11 cellular contexts compared by ENCODE assay signal in genomic region chr14:27484633-27485032, GRCh38.
"Had no signal": no experiment of that assay in that cellular context is flagged by ENCODE, and none has a peak within 500 bp of the region (broad histone marks: within the 10 kb centered on the region; RNA-seq: fewer than 3 reads in every experiment).

No MANE protein-coding gene starts in this region.

- H3K9ac ChIP-seq: GM23248 had no signal

- H3K27ac Mint-ChIP-seq: GM23338, H9, HFFc6 had no signal

- ATAC-seq: GM23338, HCT116 had no signal

- H3K4me3 Mint-ChIP-seq: GM23338, H9, HFFc6 had no signal

- H3K4me3 ChIP-seq: GM23248, GM23338, HAP-1 had no signal

- H2AFZ ChIP-seq: GM23248, GM23338 had no signal

- H3K27ac ChIP-seq: GM23248 had no signal

- H3K36me3 ChIP-seq: HAP-1 had no signal

- H3K4me1 ChIP-seq: HAP-1 had no signal

- H3K9me3 Mint-ChIP-seq: GM23338, H9 had no signal

- DNase-seq: GM23248, GOT3, H7, H9, HCEC 1CT, HFFc6 had no signal

- H3K4me2 ChIP-seq: GM23338 had no signal

- FAIRE-seq: H1, H54 had no signal
